In genomic region chr3:146209371-146209770, GRCh38 we compare ENCODE assay signal across 8 cellular contexts. TPM values are rescaled to one million over a fixed set of nuclear protein-coding genes. Genes with fewer than 3 reads are reported as not detected.
"Had no signal": no experiment of that assay in that cellular context is flagged by ENCODE, and none has a peak within 500 bp of the region (broad histone marks: within the 10 kb centered on the region; RNA-seq: fewer than 3 reads in every experiment).

No MANE protein-coding gene starts in this region.

- H3K4me3 Mint-ChIP-seq: GM23338, H9, IgD-negative memory B cell had no signal

- H3K4me3 ChIP-seq: GM23338 had no signal

- FAIRE-seq: H1, H54, HepG2 had no signal

- H3K36me3 Mint-ChIP-seq: IgD-negative memory B cell had no signal

- ATAC-seq: GM23338, HepG2 had no signal

- H3K9me3 Mint-ChIP-seq: GM23338, H9 had no signal

- H3K27ac ChIP-seq: HL-60 had no signal

- H3K27ac Mint-ChIP-seq: GM23338, H9, IgD-negative memory B cell had no signal

- H3K4me1 Mint-ChIP-seq: GM23338, H9, IgD-negative memory B cell had no signal

- H3K27me3 Mint-ChIP-seq: IgD-negative memory B cell had no signal

- DNase-seq: H9, HCEC 1CT had no signal

RNA-seq across cellular contexts. Expression of gene PLSCR4, which starts 41.5 kb away (rescaled TPM):
- polyA plus RNA-seq: IgD-negative memory B cell had no signal

RNA-seq across cellular contexts. Expression of gene PLOD2, which starts 48.4 kb away (rescaled TPM):
- polyA plus RNA-seq: IgD-negative memory B cell had no signal
